ENCODE assay signal across 13 cellular contexts in genomic region chr14:75205586-75205985, GRCh38. TPM values are rescaled to one million over a fixed set of nuclear protein-coding genes. Genes with fewer than 3 reads are reported as not detected.
DNase-seq lines count a peak whose midpoint lies in the region; ATAC-seq, FAIRE-seq and TF ChIP-seq lines count a peak whose summit lies in the region.
"Had no signal": no experiment of that assay in that cellular context is flagged by ENCODE, and none has a peak within 500 bp of the region (broad histone marks: within the 10 kb centered on the region; RNA-seq: fewer than 3 reads in every experiment).

No MANE protein-coding gene starts in this region.

- CTCF ChIA-PET in activated CD8-positive, alpha-beta T cell treated with anti-CD3 and anti-CD28 coated beads, Interleukin-2, amount 10 ng/mL, durations not matched to agents 7 days and 5 days (lab: Charles Lee) = interaction anchor here (0.7 to 1.2 kb wide), 3 partner anchors 27 to 89 kb away, joined by 3 read pairs; no protein-coding TSS in a partner anchor

- peaks cover 8% of the 10 kb centered on the region for H3K36me3 Mint-ChIP-seq in activated CD8-positive, alpha-beta T cell treated with anti-CD3 and anti-CD28 coated beads, Interleukin-2, amount 10 ng/mL, durations not matched to agents 7 days and 5 days (ENCODE audit: low read depth)

- no peaks in the 10 kb centered on the region for H3K9me2 ChIP-seq in Loucy (replicated peaks; ENCODE audit: low read depth, low read length)

- H3K79me2 ChIP-seq in Loucy (ENCODE audit: insufficient read depth, low read length) = no peaks in the 10 kb centered on the region

- H3F3A ChIP-seq in Loucy (ENCODE audit: low read depth) = no peaks in the 10 kb centered on the region

- DNase-seq in EH (ENCODE audit: low read depth) (peak; percentile 78), iris pigment epithelial cell (ENCODE audit: low read depth) (peak; percentile 73), NCI-H187 (lab: John Stamatoyannopoulos, UW) (no peak), GM12891 (ENCODE audit: insufficient read length, low spot score) (no peak), NCI-H1105 (lab: John Stamatoyannopoulos, UW) (no peak)
- DNase-seq in activated CD8-positive, alpha-beta T cell treated with anti-CD3 and anti-CD28 coated beads, Interleukin-2, amount 10 ng/mL, durations not matched to agents 7 days and 5 days = peak; percentile 44
- no peak for DNase-seq in activated CD4-positive, CD25-positive, alpha-beta regulatory T cell (lab: John Stamatoyannopoulos, UW)
- DNase-seq: adrenal gland, erythroblast, kidney glomerular epithelial cell, NCI-H446 treated with DMSO at 0.1 percent for 48 hours, T-helper 9 cell had no signal

- POLR2A ChIA-PET in activated CD8-positive, alpha-beta T cell treated with anti-CD3 and anti-CD28 coated beads, Interleukin-2, amount 10 ng/mL, durations not matched to agents 7 days and 5 days (lab: Charles Lee) = interaction anchor here (0.6 kb wide), 1 partner anchor 76 kb away, joined by 3 read pairs; no protein-coding TSS in a partner anchor

- peak overlapping the region; percentile 6 for H3K4me3 ChIP-seq in Loucy (ENCODE audit: low read length, poor library complexity, severe bottlenecking)
- H3K4me3 ChIP-seq: adrenal gland had no signal

- no peak for FAIRE-seq in GM12891 (lab: Jason Lieb, UNC)

- peaks cover 31% of the 10 kb centered on the region for H3K4me1 Mint-ChIP-seq in activated CD8-positive, alpha-beta T cell treated with anti-CD3 and anti-CD28 coated beads, Interleukin-2, amount 10 ng/mL, durations not matched to agents 7 days and 5 days (ENCODE audit: low read depth)

- H3K27me3 ChIP-seq in Loucy (ENCODE audit: insufficient read depth, low read length, poor library complexity, severe bottlenecking) = no peaks in the 10 kb centered on the region
- H3K27me3 ChIP-seq: adrenal gland had no signal

- peak; percentile 37 for ATAC-seq in activated CD8-positive, alpha-beta T cell treated with anti-CD3 and anti-CD28 coated beads, Interleukin-2, amount 10 ng/mL, durations not matched to agents 7 days and 5 days

- H3K9me3 Mint-ChIP-seq in activated CD8-positive, alpha-beta T cell treated with anti-CD3 and anti-CD28 coated beads, Interleukin-2, amount 10 ng/mL, durations not matched to agents 7 days and 5 days (ENCODE audit: insufficient read depth) = no peaks in the 10 kb centered on the region

- no peak for TF ChIP-seq POLR2A in GM12891 (IDR thresholded peaks at IDR 0.05; ENCODE audit: low read depth, low read length)

- H3K9me3 ChIP-seq in Loucy (ENCODE audit: insufficient read depth, low read depth, low read length) = no peaks in the 10 kb centered on the region
- H3K9me3 ChIP-seq: adrenal gland had no signal

- H3K27ac Mint-ChIP-seq in activated CD8-positive, alpha-beta T cell treated with anti-CD3 and anti-CD28 coated beads, Interleukin-2, amount 10 ng/mL, durations not matched to agents 7 days and 5 days = peak overlapping the region; percentile 77

- H2AFZ ChIP-seq in Loucy (ENCODE audit: low read length) = peak overlapping the region; percentile 68; the same call in 1 of the 2 replicates

- H3K4me1 ChIP-seq in Loucy (ENCODE audit: insufficient read depth, low read length, poor library complexity, severe bottlenecking) = peaks cover 29% of the 10 kb centered on the region
- H3K4me1 ChIP-seq: adrenal gland had no signal

- H3K27me3 Mint-ChIP-seq in activated CD8-positive, alpha-beta T cell treated with anti-CD3 and anti-CD28 coated beads, Interleukin-2, amount 10 ng/mL, durations not matched to agents 7 days and 5 days (ENCODE audit: low read depth) = peaks cover 7% of the 10 kb centered on the region

- H4K20me1 ChIP-seq in Loucy (ENCODE audit: insufficient read depth, low read length, poor library complexity, severe bottlenecking) = no peaks in the 10 kb centered on the region

- H3K9ac ChIP-seq in Loucy (ENCODE audit: low read depth, low read length, poor library complexity, severe bottlenecking) = no peak overlapping the region

- H3K36me3 ChIP-seq in Loucy (ENCODE audit: insufficient read depth, low read length) = no peaks in the 10 kb centered on the region
- H3K36me3 ChIP-seq: adrenal gland had no signal

- no peak overlapping the region for H3K4me3 Mint-ChIP-seq in activated CD8-positive, alpha-beta T cell treated with anti-CD3 and anti-CD28 coated beads, Interleukin-2, amount 10 ng/mL, durations not matched to agents 7 days and 5 days

- no peak for TF ChIP-seq CTCF in Loucy (conservative IDR thresholded peaks at IDR 0.05; ENCODE audit: low read length)

- H3K4me2 ChIP-seq in Loucy (ENCODE audit: low read depth, low read length, poor library complexity, severe bottlenecking) = peak overlapping the region; percentile 47

TF ChIP-seq in GM12891, 5 proteins besides CTCF, POLR2A, EP300 and RAD21:
- TF ChIP-seq TAF1 (IDR thresholded peaks at IDR 0.05; ENCODE audit: low read depth, low read length) (no peak), PAX5 (IDR thresholded peaks at IDR 0.05; ENCODE audit: insufficient read depth, low read length, severe bottlenecking) (no peak), POU2F2 (IDR thresholded peaks at IDR 0.05; ENCODE audit: low read depth, low read length) (no peak)

RNA-seq across cellular contexts. Expression of gene TMED10, which starts 29.2 kb away (rescaled TPM):
- total RNA-seq in activated CD8-positive, alpha-beta T cell treated with anti-CD3 and anti-CD28 coated beads, Interleukin-2, amount 10 ng/mL, durations not matched to agents 7 days and 5 days = 100 to 1,000 TPM; 177 to 188 TPM
- polyA plus RNA-seq in GM12891 (2012; ENCODE audit: low read depth, missing spikeins) = 90.2 TPM

Comparison
In these comparisons a context has a peak if more than half of its experiments do, and no peak if none do; other contexts are left out.
1. DNase-seq: peak in EH (single experiment), activated CD8-positive, alpha-beta T cell treated with anti-CD3 and anti-CD28 coated beads, Interleukin-2, amount 10 ng/mL, durations not matched to agents 7 days and 5 days (single experiment) and iris pigment epithelial cell (single experiment); none in NCI-H187 (0 of 2), GM12891 (single experiment), NCI-H1105 (single experiment) and activated CD4-positive, CD25-positive, alpha-beta regulatory T cell (0 of 4).